9 cellular contexts compared by ENCODE assay signal in the genomic region with DNA sequence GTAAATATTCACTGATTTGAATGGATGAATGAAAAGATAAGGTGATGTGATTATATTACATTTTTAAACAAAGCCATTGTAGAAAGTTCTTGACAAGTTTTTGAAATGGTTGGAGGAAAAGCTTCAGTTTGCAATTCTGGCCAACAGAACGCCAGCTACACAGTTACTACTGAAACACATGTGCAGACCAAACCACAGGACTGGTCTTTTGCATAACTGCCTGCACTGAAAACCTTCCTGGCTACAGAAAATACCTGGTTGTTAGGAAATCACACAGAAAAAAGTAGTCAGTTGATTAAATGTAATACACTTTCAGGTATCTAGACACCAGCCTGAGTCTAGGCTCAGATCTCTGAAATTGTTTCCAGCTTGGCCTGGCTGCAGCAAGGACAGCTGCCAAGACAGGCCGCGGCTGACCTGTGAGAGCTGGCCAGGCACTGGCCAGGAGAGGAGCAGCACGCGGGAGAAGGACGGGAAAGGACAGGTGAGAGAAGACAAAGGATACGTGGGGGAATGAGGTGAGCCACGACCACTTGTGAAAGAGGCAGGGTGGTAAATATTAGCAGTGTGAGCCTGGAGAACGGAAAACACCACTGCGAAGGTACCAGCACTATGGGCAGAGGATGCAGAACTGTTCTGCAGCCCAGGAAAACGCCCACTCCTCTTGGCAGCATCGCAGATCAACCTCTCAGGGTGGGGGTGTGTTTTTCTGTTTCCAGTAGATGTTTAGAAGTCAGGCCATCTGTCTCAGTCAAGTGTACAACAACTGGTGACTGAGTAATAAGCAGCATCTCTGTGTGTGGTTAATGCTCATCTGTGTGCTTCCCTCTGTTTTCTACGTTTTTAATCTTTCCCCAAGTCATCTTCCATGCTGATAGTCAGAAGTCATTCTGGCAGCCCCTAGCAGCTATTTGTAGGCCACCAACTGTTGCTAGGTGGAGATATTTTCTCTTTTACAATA.
DNase-seq lines count a peak whose midpoint lies in the region; ATAC-seq and TF ChIP-seq lines count a peak whose summit lies in the region.
"Had no signal": no experiment of that assay in that cellular context is flagged by ENCODE, and none has a peak within 500 bp of the region (broad histone marks: within the 10 kb centered on the region; RNA-seq: fewer than 3 reads in every experiment).

No MANE protein-coding gene starts in this region.

- intact Hi-C loops in right cardiac atrium (cut with DNase I): no loop called here
- intact Hi-C loops in lower lobe of right lung (cut with DNase I): no loop called here

- no peaks in the 10 kb centered on the region for H3K9me3 ChIP-seq in right cardiac atrium (ENCODE audit: control insufficient read depth, low read length)
- H3K9me3 ChIP-seq in lower lobe of right lung: no peaks in the 10 kb centered on the region
- H3K9me3 ChIP-seq in suprapubic skin: no peaks in the 10 kb centered on the region

- no peaks in the 10 kb centered on the region for H3K27me3 ChIP-seq in right cardiac atrium (ENCODE audit: control insufficient read depth, insufficient read depth)
- no peaks in the 10 kb centered on the region for H3K27me3 ChIP-seq in lower lobe of right lung (ENCODE audit: low read depth)
- no peaks in the 10 kb centered on the region for H3K27me3 ChIP-seq in suprapubic skin

- DNase-seq in GDM1 (lab: John Stamatoyannopoulos, UW) (peak; percentile 11), NCI-H446 (lab: John Stamatoyannopoulos, UW) (peak; percentile 26 to 73), right cardiac atrium (peak in 2 of 3 donors; percentile 61 to 67), lower lobe of right lung (no peak), suprapubic skin (ENCODE audit: low spot score in 2 of 2) (no peak), DMS153 treated with DMSO at 0.1 percent for 48 hours (lab: John Stamatoyannopoulos, UW; ENCODE audit: unreplicated experiment) (no peak)
- DNase-seq in effector CD4-positive, alpha-beta T cell: no peak

- TF ChIP-seq CTCF in lower lobe of right lung (IDR thresholded peaks at IDR 0.05) (no peak), suprapubic skin (IDR thresholded peaks at IDR 0.05) (no peak)

- no peaks in the 10 kb centered on the region for H3K36me3 ChIP-seq in lower lobe of right lung
- H3K36me3 ChIP-seq in suprapubic skin: no peaks in the 10 kb centered on the region

- no peak for TF ChIP-seq POLR2A in suprapubic skin (IDR thresholded peaks at IDR 0.05)

- H3K27ac ChIP-seq in right cardiac atrium (ENCODE audit: low read length): no peak overlapping the region
- H3K27ac ChIP-seq in lower lobe of right lung: no peak overlapping the region
- H3K27ac ChIP-seq in suprapubic skin: no peak overlapping the region
- H3K27ac ChIP-seq: VCaP had no signal

- H3K4me3 ChIP-seq in right cardiac atrium (ENCODE audit: low read length) (no peak overlapping the region), lower lobe of right lung (no peak overlapping the region), suprapubic skin (no peak overlapping the region)

- TF ChIP-seq EP300 in suprapubic skin (IDR thresholded peaks at IDR 0.05): no peak

- ATAC-seq in GM21515 (IDR thresholded peaks at IDR 0.05; ENCODE audit: unreplicated experiment): peak; percentile 66
- ATAC-seq in right cardiac atrium: peak; percentile 37 to 42
- no peak for ATAC-seq in lower lobe of right lung

- WGBS in right cardiac atrium: 51% methylated on average over 13 of the region's 13 CpGs
- WGBS in suprapubic skin: 51% methylated on average over 13 of the region's 13 CpGs

- H3K4me1 ChIP-seq in right cardiac atrium (ENCODE audit: control insufficient read depth, insufficient read depth, low read length): peaks cover 9% of the 10 kb centered on the region
- peaks cover 52% of the 10 kb centered on the region for H3K4me1 ChIP-seq in lower lobe of right lung
- peaks cover 32% of the 10 kb centered on the region for H3K4me1 ChIP-seq in suprapubic skin

Comparison
In these comparisons a context has a peak if more than half of its experiments do, and no peak if none do; other contexts are left out.
1. DNase-seq: peak in GDM1 (single experiment), NCI-H446 (2 of 2) and right cardiac atrium (2 of 3); none in lower lobe of right lung (single experiment), suprapubic skin (0 of 2), effector CD4-positive, alpha-beta T cell (single experiment) and DMS153 treated with DMSO at 0.1 percent for 48 hours (single experiment).
2. ATAC-seq: peak in GM21515 (single experiment) and right cardiac atrium (2 of 2); none in lower lobe of right lung (0 of 2).